Comparison of ENCODE assay signal across 17 cellular contexts in the genomic region with DNA sequence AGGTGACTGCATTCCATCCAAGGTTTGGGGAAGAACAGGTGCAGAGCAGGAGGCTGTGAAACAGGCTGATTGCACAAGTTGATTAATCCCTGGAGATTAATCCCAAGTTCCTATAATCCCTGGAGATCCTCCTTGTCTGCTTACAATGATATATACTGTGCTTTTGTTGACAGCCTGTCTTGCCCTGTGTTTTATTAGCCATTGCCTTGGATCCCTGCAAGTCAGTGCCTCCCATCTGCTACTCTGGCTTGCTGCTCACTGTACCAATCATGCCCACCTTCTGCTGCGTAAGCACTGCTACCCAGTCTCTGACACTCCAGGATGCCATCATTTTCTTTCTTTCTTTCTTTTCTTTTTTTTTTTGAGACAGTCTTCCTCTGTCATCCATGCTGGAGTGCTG. TPM values are rescaled to one million over a fixed set of nuclear protein-coding genes. Genes with fewer than 3 reads are reported as not detected.
DNase-seq lines count a peak whose midpoint lies in the region; ATAC-seq, FAIRE-seq and TF ChIP-seq lines count a peak whose summit lies in the region.
"Had no signal": no experiment of that assay in that cellular context is flagged by ENCODE, and none has a peak within 500 bp of the region (broad histone marks: within the 10 kb centered on the region; RNA-seq: fewer than 3 reads in every experiment).

No MANE protein-coding gene starts in this region.

- H3K4me1 ChIP-seq in neural progenitor cell = no peaks in the 10 kb centered on the region
- H3K4me1 ChIP-seq: BLaER1 treated with 17β-estradiol and CSF1 and Interleukin-3, amounts not matched to agents 10 nM and 100 nM had no signal

- H3K36me3 Mint-ChIP-seq in neural progenitor cell = no peaks in the 10 kb centered on the region
- H3K36me3 Mint-ChIP-seq: CD4-positive, CD25-positive, alpha-beta regulatory T cell had no signal

- no peaks in the 10 kb centered on the region for H3K36me3 ChIP-seq in neural progenitor cell
- H3K36me3 ChIP-seq: BLaER1 treated with 17β-estradiol and CSF1 and Interleukin-3, amounts not matched to agents 10 nM and 100 nM had no signal

- H3K9ac ChIP-seq in neural progenitor cell = no peak overlapping the region
- H3K9ac ChIP-seq: BLaER1 treated with 17β-estradiol and CSF1 and Interleukin-3, amounts not matched to agents 10 nM and 100 nM had no signal

- H3F3A ChIP-seq in neural progenitor cell (ENCODE audit: low read depth) = peaks cover 7% of the 10 kb centered on the region

- no peaks in the 10 kb centered on the region for H4K20me1 ChIP-seq in neural progenitor cell (ENCODE audit: low read depth)
- H4K20me1 ChIP-seq: BLaER1 treated with 17β-estradiol and CSF1 and Interleukin-3, amounts not matched to agents 10 nM and 100 nM had no signal

- H3K27me3 ChIP-seq in neural progenitor cell = peaks cover 6% of the 10 kb centered on the region
- H3K27me3 ChIP-seq: BLaER1 treated with 17β-estradiol and CSF1 and Interleukin-3, amounts not matched to agents 10 nM and 100 nM had no signal

- intact Hi-C loops in Right ventricle myocardium superior (cut with DNase I) = no loop called here

- no peak for TF ChIP-seq CTCF in neural progenitor cell (IDR thresholded peaks at IDR 0.05)

- H2AFZ ChIP-seq in neural progenitor cell (replicated peaks) = no peak overlapping the region

- peaks cover 2% of the 10 kb centered on the region for H3K4me1 Mint-ChIP-seq in neural progenitor cell
- H3K4me1 Mint-ChIP-seq: CD4-positive, CD25-positive, alpha-beta regulatory T cell had no signal

- ATAC-seq in Right ventricle myocardium superior (ENCODE audit: poor library complexity) = no peak
- ATAC-seq: K562 had no signal

- H3K4me3 Mint-ChIP-seq in neural progenitor cell = peak overlapping the region; percentile 35
- H3K4me3 Mint-ChIP-seq: CD4-positive, CD25-positive, alpha-beta regulatory T cell; HFFc6 had no signal

- H3K4me2 ChIP-seq in neural progenitor cell = no peak overlapping the region
- H3K4me2 ChIP-seq: BLaER1 treated with 17β-estradiol and CSF1 and Interleukin-3, amounts not matched to agents 10 nM and 100 nM had no signal

- no peaks in the 10 kb centered on the region for H3K9me3 Mint-ChIP-seq in neural progenitor cell
- H3K9me3 Mint-ChIP-seq: HFFc6 had no signal

- peak; percentile 50 for DNase-seq in NCI-H1694 treated with DMSO at 0.1 percent for 48 hours (lab: John Stamatoyannopoulos, UW)
- no peak for DNase-seq in NCI-H1694 (lab: John Stamatoyannopoulos, UW)
- DNase-seq in NCI-H524 (lab: John Stamatoyannopoulos, UW) = peak; percentile 62 to 90
- no peak for DNase-seq in neural progenitor cell (ENCODE audit: low spot score)
- no peak for DNase-seq in RCC 7860 (ENCODE audit: low spot score)
- no peak for DNase-seq in Right ventricle myocardium superior
- DNase-seq in HT-29 (ENCODE audit: low spot score) = no peak
- DNase-seq: 8988T; AML-193; CD4-positive, CD25-positive, alpha-beta regulatory T cell; DND-41; GDM1; HCEC 1CT; HFFc6 had no signal

- H3K9me3 ChIP-seq in neural progenitor cell (ENCODE audit: low read depth) = no peaks in the 10 kb centered on the region

- no peak overlapping the region for H3K27ac ChIP-seq in neural progenitor cell
- H3K27ac ChIP-seq: BLaER1 treated with 17β-estradiol and CSF1 and Interleukin-3, amounts not matched to agents 10 nM and 100 nM had no signal

- H3K79me2 ChIP-seq in neural progenitor cell (ENCODE audit: low read depth) = no peaks in the 10 kb centered on the region

- no peak overlapping the region for H3K4me3 ChIP-seq in neural progenitor cell
- H3K4me3 ChIP-seq: BLaER1 treated with 17β-estradiol and CSF1 and Interleukin-3, amounts not matched to agents 10 nM and 100 nM; K562 had no signal

- no peak for FAIRE-seq in RCC 7860 (lab: Jason Lieb, UNC)
- FAIRE-seq: HTR-8/SVneo, K562 had no signal

- H3K27me3 Mint-ChIP-seq in neural progenitor cell (ENCODE audit: insufficient read depth, low read depth) = no peaks in the 10 kb centered on the region

- peak overlapping the region; percentile 74 for H3K27ac Mint-ChIP-seq in neural progenitor cell
- H3K27ac Mint-ChIP-seq: CD4-positive, CD25-positive, alpha-beta regulatory T cell; HFFc6 had no signal

RNA-seq across cellular contexts. Expression of a gene that starts 8.2 kb away (rescaled TPM):
- total RNA-seq in neural progenitor cell (ENCODE audit: low replicate concordance) = 15.9 and 19.2 TPM in 2 replicates
- total RNA-seq in Right ventricle myocardium superior = 4.1 TPM
- total RNA-seq in HT-29 (2014; rRNA removed; shearing (Covaris generic)) = 10.0 and 10.3 TPM in 2 replicates

RNA-seq across cellular contexts. Expression of a gene that starts 37.6 kb away (rescaled TPM):
- total RNA-seq in neural progenitor cell (ENCODE audit: low replicate concordance) (70.1 and 130 TPM in 2 replicates), Right ventricle myocardium superior (55.6 TPM)
- total RNA-seq in HT-29 (2014; rRNA removed; shearing (Covaris generic)) = 324 and 358 TPM in 2 replicates

Comparison
In these comparisons a context has a peak if more than half of its experiments do, and no peak if none do; other contexts are left out.
1. DNase-seq: peak in NCI-H1694 treated with DMSO at 0.1 percent for 48 hours (single experiment) and NCI-H524 (2 of 2); none in NCI-H1694 (single experiment), neural progenitor cell (single experiment), RCC 7860 (single experiment), Right ventricle myocardium superior (single experiment) and HT-29 (single experiment).